9 cellular contexts compared by ENCODE assay signal in genomic region chr13:112726018-112726767, GRCh38. TPM values are rescaled to one million over a fixed set of nuclear protein-coding genes. Genes with fewer than 3 reads are reported as not detected.
DNase-seq lines count a peak whose midpoint lies in the region; ATAC-seq, FAIRE-seq and TF ChIP-seq lines count a peak whose summit lies in the region.
"Had no signal": no experiment of that assay in that cellular context is flagged by ENCODE, and none has a peak within 500 bp of the region (broad histone marks: within the 10 kb centered on the region; RNA-seq: fewer than 3 reads in every experiment).

No MANE protein-coding gene starts in this region.

- no peaks in the 10 kb centered on the region for H3K9me3 ChIP-seq in smooth muscle cell (replicated peaks; ENCODE audit: low read depth)

- H3K4me3 ChIP-seq in smooth muscle cell = no peak overlapping the region

- WGBS in smooth muscle cell (ENCODE audit: low lambda C conversion rate) = 90% methylated on average over 15 of the region's 17 CpGs

- H3K4me2 ChIP-seq in smooth muscle cell = no peak overlapping the region

- no peaks in the 10 kb centered on the region for H3K36me3 ChIP-seq in smooth muscle cell (ENCODE audit: low read depth)

- no peak for TF ChIP-seq CTCF in smooth muscle cell (IDR thresholded peaks at IDR 0.05; ENCODE audit: borderline replicate concordance, insufficient read depth, poor library complexity, severe bottlenecking)

- H3K9me3 Mint-ChIP-seq in activated T-cell treated with anti-CD3 and anti-CD28 coated beads, Interleukin-2, amount 50 U/mL, for 72 hours = no peaks in the 10 kb centered on the region
- no peaks in the 10 kb centered on the region for H3K9me3 Mint-ChIP-seq in dendritic cell treated with granulocyte-macrophage colony-stimulating factor and Interleukin-4, amounts not matched to agents 40 ng/mL and 50 ng/mL, for 4 days
- H3K9me3 Mint-ChIP-seq in T-helper 2 cell treated with Interferon-gamma antibody and Interleukin-4, amounts not matched to agents 5 μg/mL and 100 μg/mL, for 36 hours = no peaks in the 10 kb centered on the region

- H2AFZ ChIP-seq in smooth muscle cell (ENCODE audit: low read depth) = no peak overlapping the region

- no peak overlapping the region for H3K27ac Mint-ChIP-seq in activated T-cell treated with anti-CD3 and anti-CD28 coated beads, Interleukin-2, amount 50 U/mL, for 72 hours
- peak overlapping the region; percentile 2 for H3K27ac Mint-ChIP-seq in dendritic cell treated with granulocyte-macrophage colony-stimulating factor and Interleukin-4, amounts not matched to agents 40 ng/mL and 50 ng/mL, for 4 days
- no peak overlapping the region for H3K27ac Mint-ChIP-seq in T-helper 2 cell treated with Interferon-gamma antibody and Interleukin-4, amounts not matched to agents 5 μg/mL and 100 μg/mL, for 36 hours

- H3K36me3 Mint-ChIP-seq in activated T-cell treated with anti-CD3 and anti-CD28 coated beads, Interleukin-2, amount 50 U/mL, for 72 hours (ENCODE audit: insufficient read depth in 2 of 2) = no peaks in the 10 kb centered on the region
- peaks cover 36% of the 10 kb centered on the region for H3K36me3 Mint-ChIP-seq in dendritic cell treated with granulocyte-macrophage colony-stimulating factor and Interleukin-4, amounts not matched to agents 40 ng/mL and 50 ng/mL, for 4 days (ENCODE audit: low read depth)
- no peaks in the 10 kb centered on the region for H3K36me3 Mint-ChIP-seq in T-helper 2 cell treated with Interferon-gamma antibody and Interleukin-4, amounts not matched to agents 5 μg/mL and 100 μg/mL, for 36 hours (ENCODE audit: low read depth)

- FAIRE-seq in frontal cortex (lab: Jason Lieb, UNC) = no peak

- H3K27ac ChIP-seq in smooth muscle cell (ENCODE audit: low read depth) = peak overlapping the region; percentile 42

- H3K4me1 ChIP-seq in smooth muscle cell (ENCODE audit: low read depth) = peaks cover 17% of the 10 kb centered on the region

- no peaks in the 10 kb centered on the region for H3K27me3 ChIP-seq in smooth muscle cell (ENCODE audit: low read depth)

- H3K4me1 Mint-ChIP-seq in activated T-cell treated with anti-CD3 and anti-CD28 coated beads, Interleukin-2, amount 50 U/mL, for 72 hours (ENCODE audit: low read depth) = peaks cover 22% of the 10 kb centered on the region
- H3K4me1 Mint-ChIP-seq in dendritic cell treated with granulocyte-macrophage colony-stimulating factor and Interleukin-4, amounts not matched to agents 40 ng/mL and 50 ng/mL, for 4 days (ENCODE audit: low read depth) = peaks cover 63% of the 10 kb centered on the region
- peaks cover 12% of the 10 kb centered on the region for H3K4me1 Mint-ChIP-seq in T-helper 2 cell treated with Interferon-gamma antibody and Interleukin-4, amounts not matched to agents 5 μg/mL and 100 μg/mL, for 36 hours (ENCODE audit: low read depth)

- H3K79me2 ChIP-seq in smooth muscle cell (ENCODE audit: low read depth) = peaks cover 6% of the 10 kb centered on the region

- no peaks in the 10 kb centered on the region for H3K27me3 Mint-ChIP-seq in activated T-cell treated with anti-CD3 and anti-CD28 coated beads, Interleukin-2, amount 50 U/mL, for 72 hours (ENCODE audit: low read depth)
- H3K27me3 Mint-ChIP-seq in dendritic cell treated with granulocyte-macrophage colony-stimulating factor and Interleukin-4, amounts not matched to agents 40 ng/mL and 50 ng/mL, for 4 days = no peaks in the 10 kb centered on the region
- no peaks in the 10 kb centered on the region for H3K27me3 Mint-ChIP-seq in T-helper 2 cell treated with Interferon-gamma antibody and Interleukin-4, amounts not matched to agents 5 μg/mL and 100 μg/mL, for 36 hours (ENCODE audit: low read depth)

- no peak for DNase-seq in activated T-cell treated with anti-CD3 and anti-CD28 coated beads, Interleukin-2, amount 50 U/mL, for 72 hours
- DNase-seq in activated T-cell treated with anti-CD3 and anti-CD28 coated beads, Interleukin-2, amount 50 U/mL, for 48 hours = no peak
- DNase-seq in NCI-H1092 (lab: John Stamatoyannopoulos, UW) = peak; percentile 84
- DNase-seq in smooth muscle cell (lab: John Stamatoyannopoulos, UW; ENCODE audit: unreplicated experiment) = no peak
- DNase-seq in T-helper 2 cell treated with Interferon-gamma antibody and Interleukin-4, amounts not matched to agents 5 μg/mL and 100 μg/mL, for 36 hours (ENCODE audit: low spot score) = no peak
- no peak for DNase-seq in frontal cortex (ENCODE audit: low spot score in 2 of 2)
- DNase-seq: NK-92 treated with Interleukin-12 subunit alpha and Interleukin-12 subunit beta, amount 100 ng/mL, for 24 hours had no signal

- no peak overlapping the region for H3K9ac ChIP-seq in smooth muscle cell (ENCODE audit: low read depth)

- H4K20me1 ChIP-seq in smooth muscle cell (ENCODE audit: low read depth) = peaks cover 23% of the 10 kb centered on the region

- intact Hi-C loops in dendritic cell treated with granulocyte-macrophage colony-stimulating factor and Interleukin-4, amounts not matched to agents 40 ng/mL and 50 ng/mL, for 4 days (cut with micrococcal nuclease) = no loop called here

- H3F3A ChIP-seq in smooth muscle cell (ENCODE audit: low read depth) = peaks cover 12% of the 10 kb centered on the region

- H3K4me3 Mint-ChIP-seq in activated T-cell treated with anti-CD3 and anti-CD28 coated beads, Interleukin-2, amount 50 U/mL, for 72 hours = peak overlapping the region; percentile 5 to 53
- no peak overlapping the region for H3K4me3 Mint-ChIP-seq in dendritic cell treated with granulocyte-macrophage colony-stimulating factor and Interleukin-4, amounts not matched to agents 40 ng/mL and 50 ng/mL, for 4 days
- no peak overlapping the region for H3K4me3 Mint-ChIP-seq in T-helper 2 cell treated with Interferon-gamma antibody and Interleukin-4, amounts not matched to agents 5 μg/mL and 100 μg/mL, for 36 hours

- peak; percentile 19 to 27 for ATAC-seq in activated T-cell treated with anti-CD3 and anti-CD28 coated beads, Interleukin-2, amount 50 U/mL, for 72 hours (replicated peaks in 1 of 2)
- ATAC-seq in HG03097 (IDR thresholded peaks at IDR 0.05; ENCODE audit: low FRiP score, unreplicated experiment) = no peak

RNA-seq across cellular contexts. Expression of gene ATP11A, which starts 36.4 kb away (rescaled TPM):
- total RNA-seq in activated T-cell treated with anti-CD3 and anti-CD28 coated beads, Interleukin-2, amount 50 U/mL, for 72 hours = 10 to 100 TPM; 33.8 to 41.0 TPM
- total RNA-seq in smooth muscle cell (6.1 and 7.5 TPM in 2 replicates), frontal cortex (6.9 TPM)
- 6.5 and 15.2 TPM in 2 replicates for polyA plus RNA-seq in smooth muscle cell

Comparison
In these comparisons a context has a peak if more than half of its experiments do, and no peak if none do; other contexts are left out.
1. H3K4me3 Mint-ChIP-seq: peak in activated T-cell treated with anti-CD3 and anti-CD28 coated beads, Interleukin-2, amount 50 U/mL, for 72 hours (2 of 2); none in dendritic cell treated with granulocyte-macrophage colony-stimulating factor and Interleukin-4, amounts not matched to agents 40 ng/mL and 50 ng/mL, for 4 days (single experiment) and T-helper 2 cell treated with Interferon-gamma antibody and Interleukin-4, amounts not matched to agents 5 μg/mL and 100 μg/mL, for 36 hours (single experiment).